21 cellular contexts compared by ENCODE assay signal in the genomic region with DNA sequence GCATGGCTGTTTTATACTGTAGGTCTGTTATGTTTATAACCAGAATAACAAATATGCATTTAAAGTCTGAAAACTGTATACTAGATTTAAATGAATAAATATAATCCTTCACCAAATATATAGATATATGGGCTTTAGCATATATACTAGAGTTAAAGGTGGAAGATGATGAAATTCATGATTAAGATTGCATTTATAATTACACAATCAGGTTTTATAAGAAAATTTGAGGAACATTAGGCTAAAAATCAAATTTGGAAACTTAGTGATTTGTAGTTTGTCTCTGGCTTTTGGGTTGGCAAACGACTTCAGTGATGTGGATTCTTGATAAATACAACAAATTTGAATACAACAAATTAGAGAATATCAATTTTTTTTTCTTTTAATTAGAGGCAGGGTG.
"Had no signal": no experiment of that assay in that cellular context is flagged by ENCODE, and none has a peak within 500 bp of the region (broad histone marks: within the 10 kb centered on the region; RNA-seq: fewer than 3 reads in every experiment).

No MANE protein-coding gene starts in this region.

- H3K27me3 ChIP-seq: brain microvascular endothelial cell, esophagus squamous epithelium, gastrocnemius medialis, neural progenitor cell, stomach, transverse colon, vagina had no signal

- H3K4me3 Mint-ChIP-seq: activated naive CD4-positive, alpha-beta T cell treated with anti-CD3 and anti-CD28 coated beads, Interleukin-2, amount 50 U/mL, for 24 hours; naive thymus-derived CD8-positive, alpha-beta T cell; neural progenitor cell; stimulated activated effector memory CD8-positive, alpha-beta T cell treated with anti-CD3 and anti-CD28 coated beads, Interleukin-12 subunit alpha, Interleukin-12 subunit beta, amount 100 ng/mL, for 72 hours had no signal

- ATAC-seq: gastrocnemius medialis; naive thymus-derived CD8-positive, alpha-beta T cell; sciatic nerve; stimulated activated effector memory CD8-positive, alpha-beta T cell treated with anti-CD3 and anti-CD28 coated beads, Interleukin-12 subunit alpha, Interleukin-12 subunit beta, amount 100 ng/mL, for 72 hours had no signal

- DNase-seq: activated CD4-positive, alpha-beta T cell treated with anti-CD3 and anti-CD28 coated beads for 1 hour; activated gamma-delta T cell treated with Interleukin-2 at 50 U/mL for 16 hours; activated T-cell treated with anti-CD3 and anti-CD28 coated beads, Interleukin-2, amount 50 U/mL, for 1 hour; aorta; brain microvascular endothelial cell; central memory CD4-positive, alpha-beta T cell; esophagus squamous epithelium; gastrocnemius medialis; hypothalamus; left ventricle myocardium inferior; naive thymus-derived CD8-positive, alpha-beta T cell; small intestine; stimulated activated CD4-positive, alpha-beta T cell treated with anti-CD3 and anti-CD28 coated beads, Interleukin-2, amount 100 ng/mL, for 24 hours; stomach; transverse colon; WERI-Rb-1 had no signal

- H3K4me3 ChIP-seq: esophagus squamous epithelium, gastrocnemius medialis, left ventricle myocardium inferior, neural progenitor cell, stomach, transverse colon, vagina had no signal

- H3K27ac ChIP-seq: brain microvascular endothelial cell, esophagus squamous epithelium, gastrocnemius medialis, left ventricle myocardium inferior, neural progenitor cell, stomach, transverse colon, vagina, WERI-Rb-1 had no signal

- H3K27ac Mint-ChIP-seq: activated naive CD4-positive, alpha-beta T cell treated with anti-CD3 and anti-CD28 coated beads, Interleukin-2, amount 50 U/mL, for 24 hours; naive thymus-derived CD8-positive, alpha-beta T cell; neural progenitor cell; stimulated activated effector memory CD8-positive, alpha-beta T cell treated with anti-CD3 and anti-CD28 coated beads, Interleukin-12 subunit alpha, Interleukin-12 subunit beta, amount 100 ng/mL, for 72 hours had no signal

- H3K4me1 Mint-ChIP-seq: neural progenitor cell had no signal

- H3K27me3 Mint-ChIP-seq: activated naive CD4-positive, alpha-beta T cell treated with anti-CD3 and anti-CD28 coated beads, Interleukin-2, amount 50 U/mL, for 24 hours; naive thymus-derived CD8-positive, alpha-beta T cell had no signal

- H3K4me1 ChIP-seq: neural progenitor cell, vagina had no signal

- H3K9me3 Mint-ChIP-seq: activated naive CD4-positive, alpha-beta T cell treated with anti-CD3 and anti-CD28 coated beads, Interleukin-2, amount 50 U/mL, for 24 hours; naive thymus-derived CD8-positive, alpha-beta T cell; neural progenitor cell; stimulated activated effector memory CD8-positive, alpha-beta T cell treated with anti-CD3 and anti-CD28 coated beads, Interleukin-12 subunit alpha, Interleukin-12 subunit beta, amount 100 ng/mL, for 72 hours had no signal

- H3K36me3 ChIP-seq: brain microvascular endothelial cell, neural progenitor cell, stomach, transverse colon, vagina, WERI-Rb-1 had no signal

- H3K9me3 ChIP-seq: esophagus squamous epithelium, gastrocnemius medialis, left ventricle myocardium inferior, stomach, transverse colon, vagina had no signal
